34 cellular contexts compared by ENCODE assay signal in genomic region chr6:164887660-164888059, GRCh38.
"Had no signal": no experiment of that assay in that cellular context is flagged by ENCODE, and none has a peak within 500 bp of the region (broad histone marks: within the 10 kb centered on the region; RNA-seq: fewer than 3 reads in every experiment).

No MANE protein-coding gene starts in this region.

- H3K9me3 ChIP-seq: MG63 had no signal

- H3K4me2 ChIP-seq: KMS-11 had no signal

- H3K27me3 ChIP-seq: MG63 had no signal

- H3K9ac ChIP-seq: KMS-11 had no signal

- H3K4me3 ChIP-seq: MG63 had no signal

- H3K27ac ChIP-seq: KMS-11 had no signal

- H3K36me3 ChIP-seq: MG63 had no signal

- DNase-seq: Karpas-422, Kasumi-1, MG63, MM.1S, MV-4-11, NCI-H1048, NCI-H1092, NCI-H1092 treated with DMSO at 0.1 percent for 48 hours, NCI-H1105, NCI-H1105 treated with DMSO at 0.1 percent for 48 hours, NCI-H1417, NCI-H1417 treated with DMSO at 0.1 percent for 48 hours, NCI-H1436, NCI-H1436 treated with DMSO at 0.1 percent for 48 hours, NCI-H146, NCI-H1694, NCI-H1694 treated with DMSO at 0.1 percent for 48 hours, NCI-H187, NCI-H187 treated with DMSO at 0.1 percent for 48 hours, NCI-H1930, NCI-H2029, NCI-H2029 treated with DMSO at 0.1 percent for 48 hours, NCI-H2081, NCI-H2081 treated with DMSO at 0.1 percent for 48 hours, NCI-H2107, NCI-H2171, NCI-H2171 treated with DMSO at 0.1 percent for 48 hours, NCI-H2227 treated with DMSO at 0.1 percent for 48 hours, NCI-H226, NCI-H345, NCI-H446, NCI-H446 treated with DMSO at 0.1 percent for 48 hours, NCI-H510A had no signal
